Comparison of ENCODE assay signal across 8 cellular contexts in genomic region chr14:105203057-105203494, GRCh38. TPM values are rescaled to one million over a fixed set of nuclear protein-coding genes. Genes with fewer than 3 reads are reported as not detected.
A peak's percentile ranks its signal among the peaks of the same experiment; 100 is the strongest.
DNase-seq lines count a peak whose midpoint lies in the region; ATAC-seq and TF ChIP-seq lines count a peak whose summit lies in the region.

No MANE protein-coding gene starts in this region.

- H3K4me3 ChIP-seq in RWPE2 (ENCODE audit: severe bottlenecking): no peak overlapping the region

- no peak overlapping the region for H3K4me3 Mint-ChIP-seq in activated naive CD4-positive, alpha-beta T cell treated with anti-CD3 and anti-CD28 coated beads for 36 hours

- no peaks in the 10 kb centered on the region for H3K36me3 ChIP-seq in RWPE2 (ENCODE audit: low read depth)

- peak; percentile 38 for ATAC-seq in RWPE2 (ENCODE audit: low read depth)
- ATAC-seq in HG02885 (IDR thresholded peaks at IDR 0.05; ENCODE audit: poor library complexity, unreplicated experiment): no peak
- ATAC-seq in GM21576 (IDR thresholded peaks at IDR 0.05; ENCODE audit: unreplicated experiment): no peak

- POLR2A ChIA-PET in HEK293T (lab: Yijun Ruan, JAX): no interaction called here

- no peaks in the 10 kb centered on the region for H3K36me3 Mint-ChIP-seq in activated naive CD4-positive, alpha-beta T cell treated with anti-CD3 and anti-CD28 coated beads for 36 hours (ENCODE audit: low read depth)

- intact Hi-C loops in activated naive CD4-positive, alpha-beta T cell treated with anti-CD3 and anti-CD28 coated beads for 36 hours (cut with micrococcal nuclease): loop anchor here (1.0 to 5.0 kb wide), 4 partner anchors 80 to 288 kb away; partner anchors contain the start of gene TEDC1
- intact Hi-C loops in posterior cingulate gyrus (cut with DNase I): loop anchor here (1.0 to 2.0 kb wide), 2 partner anchors 79 to 150 kb away; no protein-coding TSS in a partner anchor

- H3K4me1 Mint-ChIP-seq in activated naive CD4-positive, alpha-beta T cell treated with anti-CD3 and anti-CD28 coated beads for 36 hours (ENCODE audit: low read depth): peaks cover 6% of the 10 kb centered on the region

- CTCF ChIA-PET in HEK293T (lab: Yijun Ruan, JAX): interaction anchor here (0.6 to 1.3 kb wide), 4 partner anchors 14 to 149 kb away, joined by 3 to 6 read pairs (median 4); no protein-coding TSS in a partner anchor
- CTCF ChIA-PET in activated naive CD4-positive, alpha-beta T cell treated with anti-CD3 and anti-CD28 coated beads for 36 hours (lab: Charles Lee): interaction anchor here (0.6 to 2.2 kb wide), 6 partner anchors 9 to 149 kb away, joined by 3 to 6 read pairs (median 4); no protein-coding TSS in a partner anchor

- H3K27ac ChIP-seq in RWPE2 (ENCODE audit: poor library complexity, severe bottlenecking): no peak overlapping the region

- peak; percentile 97 for TF ChIP-seq CTCF in RWPE2 (IDR thresholded peaks at IDR 0.05; ENCODE audit: poor library complexity, severe bottlenecking)

- peaks cover 17% of the 10 kb centered on the region for H3K27me3 Mint-ChIP-seq in activated naive CD4-positive, alpha-beta T cell treated with anti-CD3 and anti-CD28 coated beads for 36 hours (ENCODE audit: low read depth)

- peaks cover 9% of the 10 kb centered on the region for H3K4me1 ChIP-seq in RWPE2 (ENCODE audit: insufficient read depth, poor library complexity, severe bottlenecking)

- DNase-seq in C1 segment of cervical spinal cord (lab: John Stamatoyannopoulos, UW) (peak in 11 of 14 donors; percentile 27 to 80 (median 53)), HEK293T (ENCODE audit: extremely low spot score) (peak; percentile 86), RWPE2 (ENCODE audit: low spot score) (no peak), glomerular visceral epithelial cell (ENCODE audit: extremely low spot score) (peak; percentile 75), posterior cingulate gyrus (peak; percentile 61 to 97 (median 82))
- DNase-seq in activated naive CD4-positive, alpha-beta T cell treated with anti-CD3 and anti-CD28 coated beads for 36 hours: peak; percentile 70

- H3K27ac Mint-ChIP-seq in activated naive CD4-positive, alpha-beta T cell treated with anti-CD3 and anti-CD28 coated beads for 36 hours: no peak overlapping the region

- H3K9me3 ChIP-seq in RWPE2 (ENCODE audit: severe bottlenecking): no peaks in the 10 kb centered on the region

- H3K9me3 Mint-ChIP-seq in activated naive CD4-positive, alpha-beta T cell treated with anti-CD3 and anti-CD28 coated beads for 36 hours: no peaks in the 10 kb centered on the region

- H3K27me3 ChIP-seq in RWPE2 (ENCODE audit: insufficient read depth, poor library complexity, severe bottlenecking): no peaks in the 10 kb centered on the region

TF ChIP-seq in HEK293T, 16 proteins besides CTCF, POLR2A, EP300 and RAD21:
- no peak for TF ChIP-seq TARDBP (IDR thresholded peaks at IDR 0.05)
- TF ChIP-seq FOXA1 (IDR thresholded peaks at IDR 0.05): no peak
- no peak for TF ChIP-seq BHLHE40 (IDR thresholded peaks at IDR 0.05; ENCODE audit: borderline replicate concordance)
- TF ChIP-seq FOXK2 (IDR thresholded peaks at IDR 0.05): no peak
- TF ChIP-seq LEF1 (IDR thresholded peaks at IDR 0.05; ENCODE audit: borderline replicate concordance): no peak
- TF ChIP-seq, protein P1, sequence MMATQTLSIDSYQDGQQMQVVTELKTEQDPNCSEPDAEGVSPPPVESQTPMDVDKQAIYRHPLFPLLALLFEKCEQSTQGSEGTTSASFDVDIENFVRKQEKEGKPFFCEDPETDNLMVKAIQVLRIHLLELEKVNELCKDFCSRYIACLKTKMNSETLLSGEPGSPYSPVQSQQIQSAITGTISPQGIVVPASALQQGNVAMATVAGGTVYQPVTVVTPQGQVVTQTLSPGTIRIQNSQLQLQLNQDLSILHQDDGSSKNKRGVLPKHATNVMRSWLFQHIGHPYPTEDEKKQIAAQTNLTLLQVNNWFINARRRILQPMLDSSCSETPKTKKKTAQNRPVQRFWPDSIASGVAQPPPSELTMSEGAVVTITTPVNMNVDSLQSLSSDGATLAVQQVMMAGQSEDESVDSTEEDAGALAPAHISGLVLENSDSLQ (IDR thresholded peaks at IDR 0.05): no peak
- TF ChIP-seq SP1 (IDR thresholded peaks at IDR 0.05): no peak
- no peak for TF ChIP-seq NFRKB (IDR thresholded peaks at IDR 0.05)
- TF ChIP-seq CTBP1 (IDR thresholded peaks at IDR 0.05; ENCODE audit: borderline replicate concordance): no peak
- TF ChIP-seq HDGF (IDR thresholded peaks at IDR 0.05; ENCODE audit: borderline replicate concordance): no peak
- TF ChIP-seq ELF4 (IDR thresholded peaks at IDR 0.05): no peak
- TF ChIP-seq L3MBTL2 (conservative IDR thresholded peaks at IDR 0.05): no peak
- no peak for TF ChIP-seq FOXM1 (IDR thresholded peaks at IDR 0.05; ENCODE audit: borderline replicate concordance)
- TF ChIP-seq ZNF384 (IDR thresholded peaks at IDR 0.05): no peak
- no peak for TF ChIP-seq ARNT (IDR thresholded peaks at IDR 0.05)
- TF ChIP-seq SUZ12 (IDR thresholded peaks at IDR 0.05): no peak

RNA-seq across cellular contexts. Expression of gene NUDT14, which starts 22.0 kb away (rescaled TPM):
- total RNA-seq in activated naive CD4-positive, alpha-beta T cell treated with anti-CD3 and anti-CD28 coated beads for 36 hours: 10 to 100 TPM; 12.0 to 15.8 TPM

RNA-seq across cellular contexts. Expression of gene JAG2, which starts 34.5 kb away (rescaled TPM):
- 1 to 10 TPM; 2.9 to 3.6 TPM for total RNA-seq in activated naive CD4-positive, alpha-beta T cell treated with anti-CD3 and anti-CD28 coated beads for 36 hours

RNA-seq across cellular contexts. Expression of gene BTBD6, which starts 45.3 kb away (rescaled TPM):
- total RNA-seq in activated naive CD4-positive, alpha-beta T cell treated with anti-CD3 and anti-CD28 coated beads for 36 hours: 10 to 100 TPM; 24.6 to 25.6 TPM
